In the genomic region with DNA sequence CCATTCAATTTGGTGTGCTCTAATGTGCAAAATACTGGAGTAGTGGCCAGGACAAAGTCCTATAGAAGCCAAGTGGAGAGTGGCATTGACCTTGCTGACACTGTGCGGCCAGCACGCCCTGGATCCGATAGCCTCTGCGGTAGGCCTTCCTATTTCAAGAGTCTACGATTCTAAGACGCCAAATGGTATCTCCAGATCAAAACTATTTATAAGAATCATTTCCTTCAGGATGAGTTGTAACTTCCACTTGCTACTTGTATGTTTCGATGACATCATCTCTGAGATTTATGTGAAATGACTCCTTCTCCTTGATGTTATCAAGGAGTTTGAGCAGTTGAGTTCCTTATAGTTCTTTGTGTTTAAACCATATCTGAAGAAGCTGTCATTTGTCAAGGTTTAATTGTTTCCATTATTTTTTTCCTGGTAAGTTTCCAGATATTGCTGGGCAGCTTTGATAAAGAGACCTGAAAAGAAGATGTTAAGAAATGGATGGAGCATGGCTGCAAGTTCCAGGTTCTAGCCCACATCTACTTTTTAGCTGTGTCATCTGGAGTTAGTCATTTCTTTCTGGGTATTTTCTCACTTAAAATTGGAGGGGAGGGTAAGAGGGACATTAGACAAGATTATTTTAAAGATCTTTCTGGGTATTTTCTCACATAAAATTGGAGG, we compare ENCODE assay signal across 11 cellular contexts.
DNase-seq lines count a peak whose midpoint lies in the region; ATAC-seq and TF ChIP-seq lines count a peak whose summit lies in the region.
"Had no signal": no experiment of that assay in that cellular context is flagged by ENCODE, and none has a peak within 500 bp of the region (broad histone marks: within the 10 kb centered on the region; RNA-seq: fewer than 3 reads in every experiment).

No MANE protein-coding gene starts in this region.

- 39% methylated on average over 7 of the region's 7 CpGs for WGBS in liver

- H3K27me3 Mint-ChIP-seq in HFFc6 (ENCODE audit: insufficient read depth), result peaks cover 4% of the 10 kb centered on the region
- H3K27me3 Mint-ChIP-seq in type B pancreatic cell, result no peaks in the 10 kb centered on the region

- peak; percentile 24 to 26 for TF ChIP-seq RAD21 in liver (IDR thresholded peaks at IDR 0.05)

- H3K9me3 ChIP-seq in liver (ENCODE audit: control insufficient read depth in 4 of 4, low read length in 3 of 4), result no peaks in the 10 kb centered on the region

- DNase-seq in Daoy (ENCODE audit: low read depth) (peak; percentile 42), HFFc6 (peak; percentile 90), amniotic epithelial cell (ENCODE audit: low read depth) (peak; percentile 96), NCI-H526 (lab: John Stamatoyannopoulos, UW) (no peak), type B pancreatic cell (ENCODE audit: extremely low spot score, unreplicated experiment) (no peak)
- DNase-seq: islet precursor cell, NCI-H1048, T-cell had no signal

- H3K9me3 Mint-ChIP-seq in HFFc6 (no peaks in the 10 kb centered on the region), type B pancreatic cell (no peaks in the 10 kb centered on the region)
- H3K9me3 Mint-ChIP-seq: neural crest cell, T-cell had no signal

- peaks cover 6 to 25% (median 20%) of the 10 kb centered on the region in 4 donors for H3K4me1 ChIP-seq in liver (ENCODE audit: control insufficient read depth in 4 of 4, insufficient read depth in 4 of 4, low read length in 3 of 4)

- no peak overlapping the region for H3K27ac ChIP-seq in liver (ENCODE audit: low read depth in 1 of 2, low read length in 2 of 2)

- ATAC-seq in GM21723 (IDR thresholded peaks at IDR 0.05; ENCODE audit: unreplicated experiment), result no peak
- ATAC-seq: T-cell had no signal

- H3K9ac ChIP-seq in liver (ENCODE audit: low read depth in 1 of 2, low read length in 2 of 2), result no peak overlapping the region

- H3K4me3 Mint-ChIP-seq in HFFc6, result peak overlapping the region; percentile 22
- H3K4me3 Mint-ChIP-seq in type B pancreatic cell, result no peak overlapping the region
- H3K4me3 Mint-ChIP-seq: neural crest cell, T-cell had no signal

- no peaks in the 10 kb centered on the region for H3K36me3 ChIP-seq in liver (ENCODE audit: control insufficient read depth in 4 of 4, insufficient read depth in 3 of 4, low read depth in 1 of 4, low read length in 3 of 4)

- TF ChIP-seq CTCF in HFFc6 (IDR thresholded peaks at IDR 0.05) (no peak), liver (IDR thresholded peaks at IDR 0.05; ENCODE audit: low read depth, low read length, missing input control) (no peak), type B pancreatic cell (conservative IDR thresholded peaks at IDR 0.05) (no peak)

- H3K4me1 Mint-ChIP-seq in HFFc6 (ENCODE audit: low read depth), result peaks cover 76% of the 10 kb centered on the region
- H3K4me1 Mint-ChIP-seq in type B pancreatic cell (ENCODE audit: unreplicated experiment), result no peaks in the 10 kb centered on the region

- H3K27ac Mint-ChIP-seq in HFFc6 (peak overlapping the region; percentile 97), type B pancreatic cell (no peak overlapping the region)
- H3K27ac Mint-ChIP-seq: T-cell had no signal

- no peaks in the 10 kb centered on the region for H3K27me3 ChIP-seq in liver (ENCODE audit: control insufficient read depth in 4 of 4, insufficient read depth in 4 of 4, low read length in 3 of 4)

- H3K36me3 Mint-ChIP-seq in HFFc6 (ENCODE audit: low read depth) (no peaks in the 10 kb centered on the region), type B pancreatic cell (no peaks in the 10 kb centered on the region)
- H3K36me3 Mint-ChIP-seq: T-cell had no signal

- no peak overlapping the region for H3K4me3 ChIP-seq in liver (ENCODE audit: low read depth in 1 of 3, low read length in 3 of 3)

TF ChIP-seq in liver, 16 proteins besides CTCF, POLR2A, EP300 and RAD21:
- TF ChIP-seq TAF1 (conservative IDR thresholded peaks at IDR 0.05) (no peak), HNF4A (conservative IDR thresholded peaks at IDR 0.05) (peak; percentile 82 to 83), YY1 (IDR thresholded peaks at IDR 0.05) (no peak), RXRA (IDR thresholded peaks at IDR 0.05) (peak; percentile 60 to 78), JUND (IDR thresholded peaks at IDR 0.05) (peak in 1 of 2 donors; percentile 53), FOXA2 (IDR thresholded peaks at IDR 0.05) (no peak), GABPA (IDR thresholded peaks at IDR 0.05 in 1 of 2, conservative IDR thresholded peaks at IDR 0.05 in 1 of 2) (no peak), NR2F2 (IDR thresholded peaks at IDR 0.05) (peak; percentile 89), SP1 (IDR thresholded peaks at IDR 0.05) (peak; percentile 62), HNF4G (IDR thresholded peaks at IDR 0.05) (peak; percentile 56), FOXA1 (IDR thresholded peaks at IDR 0.05) (no peak)
- TF ChIP-seq, protein P1, sequence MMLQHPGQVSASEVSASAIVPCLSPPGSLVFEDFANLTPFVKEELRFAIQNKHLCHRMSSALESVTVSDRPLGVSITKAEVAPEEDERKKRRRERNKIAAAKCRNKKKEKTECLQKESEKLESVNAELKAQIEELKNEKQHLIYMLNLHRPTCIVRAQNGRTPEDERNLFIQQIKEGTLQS (IDR thresholded peaks at IDR 0.05), result no peak
- TF ChIP-seq, protein P2, sequence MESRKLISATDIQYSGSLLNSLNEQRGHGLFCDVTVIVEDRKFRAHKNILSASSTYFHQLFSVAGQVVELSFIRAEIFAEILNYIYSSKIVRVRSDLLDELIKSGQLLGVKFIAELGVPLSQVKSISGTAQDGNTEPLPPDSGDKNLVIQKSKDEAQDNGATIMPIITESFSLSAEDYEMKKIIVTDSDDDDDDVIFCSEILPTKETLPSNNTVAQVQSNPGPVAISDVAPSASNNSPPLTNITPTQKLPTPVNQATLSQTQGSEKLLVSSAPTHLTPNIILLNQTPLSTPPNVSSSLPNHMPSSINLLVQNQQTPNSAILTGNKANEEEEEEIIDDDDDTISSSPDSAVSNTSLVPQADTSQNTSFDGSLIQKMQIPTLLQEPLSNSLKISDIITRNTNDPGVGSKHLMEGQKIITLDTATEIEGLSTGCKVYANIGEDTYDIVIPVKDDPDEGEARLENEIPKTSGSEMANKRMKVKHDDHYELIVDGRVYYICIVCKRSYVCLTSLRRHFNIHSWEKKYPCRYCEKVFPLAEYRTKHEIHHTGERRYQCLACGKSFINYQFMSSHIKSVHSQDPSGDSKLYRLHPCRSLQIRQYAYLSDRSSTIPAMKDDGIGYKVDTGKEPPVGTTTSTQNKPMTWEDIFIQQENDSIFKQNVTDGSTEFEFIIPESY (IDR thresholded peaks at IDR 0.05), result no peak
- TF ChIP-seq, protein P3, sequence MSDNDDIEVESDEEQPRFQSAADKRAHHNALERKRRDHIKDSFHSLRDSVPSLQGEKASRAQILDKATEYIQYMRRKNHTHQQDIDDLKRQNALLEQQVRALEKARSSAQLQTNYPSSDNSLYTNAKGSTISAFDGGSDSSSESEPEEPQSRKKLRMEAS (IDR thresholded peaks at IDR 0.05), result peak; percentile 51

Comparison
In these comparisons a context has a peak if more than half of its experiments do, and no peak if none do; other contexts are left out.
1. DNase-seq: peak in Daoy (single experiment), HFFc6 (single experiment) and amniotic epithelial cell (single experiment); none in NCI-H526 (0 of 2) and type B pancreatic cell (single experiment).